In the genomic region with DNA sequence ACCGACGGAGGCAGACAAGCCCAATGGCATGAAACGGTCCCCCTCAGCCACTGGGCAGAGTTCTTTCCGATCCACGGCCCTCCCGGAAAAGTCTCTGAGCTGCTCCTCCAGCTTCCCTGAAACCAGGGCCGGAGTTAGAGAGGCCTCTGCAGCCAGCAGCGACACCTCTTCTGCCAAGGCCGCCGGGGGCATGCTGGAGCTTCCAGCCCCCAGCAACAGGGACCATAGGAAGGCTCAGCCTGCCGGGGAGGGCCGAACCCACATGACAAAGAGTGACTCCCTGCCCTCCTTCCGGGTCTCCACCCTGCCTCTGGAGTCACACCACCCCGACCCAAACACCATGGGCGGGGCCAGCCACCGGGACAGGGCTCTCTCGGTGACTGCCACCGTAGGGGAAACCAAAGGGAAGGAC, we compare ENCODE assay signal across 8 cellular contexts. TPM values are rescaled to one million over a fixed set of nuclear protein-coding genes. Genes with fewer than 3 reads are reported as not detected.
DNase-seq lines count a peak whose midpoint lies in the region; ATAC-seq and TF ChIP-seq lines count a peak whose summit lies in the region.

No MANE protein-coding gene starts in this region.

- intact Hi-C loops in Panc1 (cut with micrococcal nuclease; ENCODE audit: unreplicated experiment), result no loop called here

- peaks cover 6 to 31% (median 8%) of the 10 kb centered on the region in 3 donors for H3K36me3 Mint-ChIP-seq in CD8-positive, alpha-beta memory T cell
- no peaks in the 10 kb centered on the region for H3K36me3 Mint-ChIP-seq in activated naive CD8-positive, alpha-beta T cell
- peaks cover 11% of the 10 kb centered on the region for H3K36me3 Mint-ChIP-seq in osteocyte (ENCODE audit: unreplicated experiment)

- peak; percentile 50 to 83 (median 61) for DNase-seq in CD8-positive, alpha-beta memory T cell
- DNase-seq in Panc1 (ENCODE audit: low read depth, low spot score) (no peak), osteocyte (ENCODE audit: extremely low spot score, unreplicated experiment) (no peak)
- DNase-seq in stimulated activated CD4-positive, alpha-beta T cell treated with anti-CD3 and anti-CD28 coated beads, TNF-alpha, amount 100 ng/mL, for 48 hours (ENCODE audit: low read depth in 3 of 3), result peak; percentile 54 to 67 (median 59)

- H3K27ac ChIP-seq in CD8-positive, alpha-beta memory T cell (ENCODE audit: low read depth, low read length), result peak overlapping the region; percentile 69
- H3K27ac ChIP-seq in Panc1 (ENCODE audit: low read length), result no peak overlapping the region
- peak overlapping the region; percentile 87 for H3K27ac ChIP-seq in layer of hippocampus (ENCODE audit: low read depth, low read length)

- in situ Hi-C loops in Panc1 (cut with HindIII; ENCODE audit: low pct_unique_long_range_greater_than_20kb, low sequenced_read_pairs), result no loop called here

- peak overlapping the region; percentile 96 to 100 (median 99) for H3K27ac Mint-ChIP-seq in CD8-positive, alpha-beta memory T cell
- peak overlapping the region; percentile 98 for H3K27ac Mint-ChIP-seq in activated naive CD8-positive, alpha-beta T cell
- no peak overlapping the region for H3K27ac Mint-ChIP-seq in osteocyte (ENCODE audit: unreplicated experiment)

- no peaks in the 10 kb centered on the region for H3K9me3 Mint-ChIP-seq in CD8-positive, alpha-beta memory T cell
- no peaks in the 10 kb centered on the region for H3K9me3 Mint-ChIP-seq in activated naive CD8-positive, alpha-beta T cell (ENCODE audit: low read depth)
- H3K9me3 Mint-ChIP-seq in osteocyte (ENCODE audit: unreplicated experiment), result no peaks in the 10 kb centered on the region

- TF ChIP-seq CTCF in Panc1 (IDR thresholded peaks at IDR 0.05) (peak; percentile 37; the same call in 1 of the 2 replicates), osteocyte (IDR thresholded peaks at IDR 0.05) (no peak)

- BruUV-seq in Panc1 (replicated peaks; lab: Mats Ljungman, UMichigan), result no TSS peak

- no peaks in the 10 kb centered on the region for H3K27me3 Mint-ChIP-seq in CD8-positive, alpha-beta memory T cell
- H3K27me3 Mint-ChIP-seq in activated naive CD8-positive, alpha-beta T cell, result no peaks in the 10 kb centered on the region
- H3K27me3 Mint-ChIP-seq in osteocyte (ENCODE audit: unreplicated experiment), result no peaks in the 10 kb centered on the region

- H3K4me3 ChIP-seq in CD8-positive, alpha-beta memory T cell (ENCODE audit: low read length), result peak overlapping the region; percentile 68
- H3K4me3 ChIP-seq in Panc1 (ENCODE audit: low read depth in 2 of 2, low read length in 2 of 2), result no peak overlapping the region

- no peaks in the 10 kb centered on the region for H3K27me3 ChIP-seq in CD8-positive, alpha-beta memory T cell (ENCODE audit: insufficient read depth, low read length, poor library complexity, severe bottlenecking)
- H3K27me3 ChIP-seq in Panc1 (ENCODE audit: control insufficient read depth, insufficient read depth, low read length), result no peaks in the 10 kb centered on the region
- H3K27me3 ChIP-seq in layer of hippocampus (ENCODE audit: control insufficient read depth, insufficient read depth, low read length), result no peaks in the 10 kb centered on the region

- H3K4me3 Mint-ChIP-seq in CD8-positive, alpha-beta memory T cell, result peak overlapping the region; percentile 88 to 97 (median 95)
- peak overlapping the region; percentile 87 for H3K4me3 Mint-ChIP-seq in activated naive CD8-positive, alpha-beta T cell
- no peak overlapping the region for H3K4me3 Mint-ChIP-seq in osteocyte (ENCODE audit: unreplicated experiment)

- H3K36me3 ChIP-seq in CD8-positive, alpha-beta memory T cell (ENCODE audit: insufficient read depth, low read length), result no peaks in the 10 kb centered on the region
- H3K36me3 ChIP-seq in Panc1 (ENCODE audit: control insufficient read depth, insufficient read depth, low read length), result no peaks in the 10 kb centered on the region

- CTCF ChIA-PET in CD8-positive, alpha-beta memory T cell (lab: Charles Lee), result interaction anchor here (0.6 to 16.9 kb wide), 14 partner anchors 8 to 1653 kb away, joined by 3 to 342 read pairs (median 7); a partner anchor contains a TSS
- CTCF ChIA-PET in Panc1 (lab: Charles Lee), result interaction anchor here (0.9 kb wide), 1 partner anchor 9 kb away, joined by 5 read pairs; no protein-coding TSS in a partner anchor

- H3K4me1 ChIP-seq in CD8-positive, alpha-beta memory T cell (ENCODE audit: insufficient read depth, low read length), result peaks cover 63% of the 10 kb centered on the region
- H3K4me1 ChIP-seq in Panc1 (ENCODE audit: control insufficient read depth, insufficient read depth, low read length), result no peaks in the 10 kb centered on the region

- H3K9me3 ChIP-seq in CD8-positive, alpha-beta memory T cell (ENCODE audit: low read length), result no peaks in the 10 kb centered on the region
- H3K9me3 ChIP-seq in Panc1 (ENCODE audit: control insufficient read depth, insufficient read depth, low read depth, low read length), result no peaks in the 10 kb centered on the region

- POLR2A ChIA-PET in CD8-positive, alpha-beta memory T cell (lab: Charles Lee), result interaction anchor here (0.7 to 4.5 kb wide), 9 partner anchors 9 to 1049 kb away, joined by 3 to 61 read pairs (median 3); a partner anchor contains a TSS
- POLR2A ChIA-PET in Panc1 (lab: Charles Lee), result no interaction called here

- ATAC-seq in HG02571 (IDR thresholded peaks at IDR 0.05; ENCODE audit: unreplicated experiment), result peak; percentile 46
- ATAC-seq in Panc1, result 0 out of 2 replicates have a peak, but pooled peaks have one; percentile 10
- ATAC-seq in HG02870 (IDR thresholded peaks at IDR 0.05; ENCODE audit: unreplicated experiment), result no peak

- peaks cover 48 to 72% (median 60%) of the 10 kb centered on the region in 3 donors for H3K4me1 Mint-ChIP-seq in CD8-positive, alpha-beta memory T cell
- H3K4me1 Mint-ChIP-seq in activated naive CD8-positive, alpha-beta T cell (ENCODE audit: low read depth), result peaks cover 59% of the 10 kb centered on the region
- peaks cover 2% of the 10 kb centered on the region for H3K4me1 Mint-ChIP-seq in osteocyte (ENCODE audit: unreplicated experiment)

RNA-seq across cellular contexts. Expression of a gene that starts 30.1 kb away (rescaled TPM):
- under 1 TPM; 0.24 to 0.27 TPM for total RNA-seq in CD8-positive, alpha-beta memory T cell
- polyA plus RNA-seq in CD8-positive, alpha-beta memory T cell, result not detected
- total RNA-seq in Panc1 (2021; ENCODE audit: unreplicated experiment), result not detected
- not detected for polyA plus RNA-seq in Panc1 (2012; ENCODE audit: insufficient read length)
- not detected in 2 replicates for total RNA-seq in osteocyte

Comparison
In these comparisons a context has a peak if more than half of its experiments do, and no peak if none do; other contexts are left out.
1. DNase-seq: peak in CD8-positive, alpha-beta memory T cell (5 of 5) and stimulated activated CD4-positive, alpha-beta T cell treated with anti-CD3 and anti-CD28 coated beads, TNF-alpha, amount 100 ng/mL, for 48 hours (3 of 3); none in Panc1 (single experiment) and osteocyte (single experiment).